1 cellular context compared by ENCODE assay signal in the genomic region with DNA sequence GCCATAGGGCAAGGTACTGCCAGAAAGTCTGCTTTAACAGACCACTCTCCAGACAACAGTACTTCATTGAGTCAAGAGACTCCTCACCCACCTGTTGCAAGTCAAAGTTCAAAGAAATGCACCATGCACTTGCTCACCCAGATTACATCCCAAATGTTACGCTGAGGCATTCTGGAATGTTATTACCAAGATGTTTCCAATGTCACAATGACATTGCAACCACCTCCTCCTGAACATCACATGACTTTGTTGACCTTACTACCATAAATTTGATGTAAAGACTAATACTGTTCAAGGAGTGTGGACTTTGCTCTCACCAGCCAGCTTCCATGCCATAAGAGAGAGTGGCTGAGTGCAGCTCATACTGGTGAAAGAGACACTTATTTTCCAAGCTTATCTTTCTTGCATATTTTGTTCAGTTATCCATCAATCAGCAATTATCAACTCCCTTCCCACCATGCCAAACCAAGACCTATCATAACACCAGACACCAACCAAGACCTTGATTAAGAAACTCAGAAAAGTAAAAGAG.
A peak's percentile ranks its signal among the peaks of the same experiment; 100 is the strongest.
TF ChIP-seq lines count a peak whose summit lies in the region.

No MANE protein-coding gene starts in this region.

TF ChIP-seq in HepG2, 621 proteins besides CTCF, POLR2A, EP300 and RAD21 (continued from another document and continues in another):
- TF ChIP-seq, protein P1, sequence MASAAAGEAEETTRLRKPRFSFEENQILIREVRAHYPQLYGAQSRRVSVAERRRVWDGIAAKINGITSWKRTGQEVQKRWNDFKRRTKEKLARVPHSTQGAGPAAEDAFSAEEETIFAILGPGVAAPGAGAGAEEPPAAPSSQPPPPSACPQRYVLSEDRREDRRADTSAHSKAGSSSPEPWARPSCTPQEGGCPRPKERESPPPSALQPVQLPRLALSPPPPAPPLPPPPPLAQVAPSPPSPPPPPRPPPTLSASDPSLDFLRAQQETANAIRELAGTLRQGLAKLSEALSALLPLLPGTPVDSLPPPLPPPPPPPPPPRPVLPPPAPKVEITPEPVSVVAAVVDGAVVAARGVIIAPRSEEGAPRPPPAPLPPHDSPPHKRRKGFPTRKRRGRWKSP (CRISPR knock-in tag; IDR thresholded peaks at IDR 0.05): peak; percentile 62; the same call in 1 of the 2 replicates
- TF ChIP-seq HNF4G (IDR thresholded peaks at IDR 0.05; ENCODE audit: borderline replicate concordance, low read depth, low read length) (peak; percentile 91), HNF4G (CRISPR knock-in tag; IDR thresholded peaks at IDR 0.05; ENCODE audit: borderline replicate concordance, low read depth) (peak; percentile 86; the same call in 1 of the 2 replicates), POLR2AphosphoS5 (IDR thresholded peaks at IDR 0.05; ENCODE audit: low read depth, low read length) (no peak), ZMYM4 (CRISPR knock-in tag; IDR thresholded peaks at IDR 0.05) (no peak), ZFAT (CRISPR knock-in tag; conservative IDR thresholded peaks at IDR 0.05) (no peak), ETV5 (CRISPR knock-in tag; IDR thresholded peaks at IDR 0.05; ENCODE audit: borderline replicate concordance) (peak; percentile 50; the same call in 1 of the 2 replicates), HDAC2 (CRISPR knock-in tag; IDR thresholded peaks at IDR 0.05) (peak; percentile 89), NFE2 (CRISPR knock-in tag; IDR thresholded peaks at IDR 0.05) (peak; percentile 72; the same call in 1 of the 2 replicates), PITX1 (CRISPR knock-in tag; IDR thresholded peaks at IDR 0.05) (0 out of 2 replicates have a peak, but pooled peaks have one; percentile 24), ZSCAN31 (CRISPR knock-in tag; IDR thresholded peaks at IDR 0.05; ENCODE audit: low read depth) (no peak), ZSCAN12 (CRISPR knock-in tag; IDR thresholded peaks at IDR 0.05) (no peak), MIER3 (CRISPR knock-in tag; IDR thresholded peaks at IDR 0.05; ENCODE audit: borderline replicate concordance) (peak; percentile 89; the same call in 1 of the 2 replicates), NFE2L1 (CRISPR knock-in tag; IDR thresholded peaks at IDR 0.05; ENCODE audit: borderline replicate concordance) (no peak), JUNB (CRISPR knock-in tag; IDR thresholded peaks at IDR 0.05; ENCODE audit: borderline replicate concordance) (no peak), PLRG1 (conservative IDR thresholded peaks at IDR 0.05) (no peak), ZNF136 (CRISPR knock-in tag; IDR thresholded peaks at IDR 0.05; ENCODE audit: low read depth) (no peak), DR1 (CRISPR knock-in tag; IDR thresholded peaks at IDR 0.05) (no peak), ATM (IDR thresholded peaks at IDR 0.05; ENCODE audit: borderline replicate concordance) (no peak), SRSF9 (IDR thresholded peaks at IDR 0.05; ENCODE audit: borderline replicate concordance, insufficient read depth, low read depth, low read length, poor library complexity, severe bottlenecking) (no peak), KLF12 (CRISPR knock-in tag; IDR thresholded peaks at IDR 0.05; ENCODE audit: borderline replicate concordance) (no peak), SETDB1 (CRISPR knock-in tag; IDR thresholded peaks at IDR 0.05; ENCODE audit: borderline replicate concordance) (no peak), ZNF724P (CRISPR knock-in tag; IDR thresholded peaks at IDR 0.05; ENCODE audit: borderline replicate concordance) (no peak), CREM (IDR thresholded peaks at IDR 0.05) (peak; percentile 69; the same call in 1 of the 2 replicates), CREM (CRISPR knock-in tag; IDR thresholded peaks at IDR 0.05) (no peak), ASH2L (IDR thresholded peaks at IDR 0.05; ENCODE audit: insufficient read length, low read depth, low read length) (peak; percentile 82), NFKBIZ (CRISPR knock-in tag; IDR thresholded peaks at IDR 0.05) (peak; percentile 87; the same call in 1 of the 2 replicates), NR2F1 (CRISPR knock-in tag; IDR thresholded peaks at IDR 0.05) (peak; percentile 69 to 79), TCF12 (IDR thresholded peaks at IDR 0.05) (no peak), TCF12 (CRISPR knock-in tag; IDR thresholded peaks at IDR 0.05) (no peak), ZNF431 (CRISPR knock-in tag; IDR thresholded peaks at IDR 0.05; ENCODE audit: borderline replicate concordance, low read depth) (no peak), RBM22 (optimal IDR thresholded peaks at IDR 0.05; ENCODE audit: low read length) (no peak), FOSL2 (CRISPR knock-in tag; IDR thresholded peaks at IDR 0.05) (peak; percentile 90), SPEN (CRISPR knock-in tag; IDR thresholded peaks at IDR 0.05; ENCODE audit: low read depth) (peak; percentile 50; the same call in 1 of the 2 replicates), ZNF282 (IDR thresholded peaks at IDR 0.05; ENCODE audit: partially characterized antibody) (no peak), HMG20B (CRISPR knock-in tag; conservative IDR thresholded peaks at IDR 0.05) (peak; percentile 88; the same call in 1 of the 2 replicates), CENPT (CRISPR knock-in tag; IDR thresholded peaks at IDR 0.05; ENCODE audit: low read depth) (no peak), MAFF (IDR thresholded peaks at IDR 0.05; ENCODE audit: low read depth, low read length) (peak; percentile 65), ZNF615 (CRISPR knock-in tag; IDR thresholded peaks at IDR 0.05; ENCODE audit: borderline replicate concordance) (no peak), ZNF549 (CRISPR knock-in tag; IDR thresholded peaks at IDR 0.05) (no peak), ZBTB21 (CRISPR knock-in tag; IDR thresholded peaks at IDR 0.05) (peak; percentile 63; the same call in 1 of the 2 replicates)
- TF ChIP-seq, protein P2, sequence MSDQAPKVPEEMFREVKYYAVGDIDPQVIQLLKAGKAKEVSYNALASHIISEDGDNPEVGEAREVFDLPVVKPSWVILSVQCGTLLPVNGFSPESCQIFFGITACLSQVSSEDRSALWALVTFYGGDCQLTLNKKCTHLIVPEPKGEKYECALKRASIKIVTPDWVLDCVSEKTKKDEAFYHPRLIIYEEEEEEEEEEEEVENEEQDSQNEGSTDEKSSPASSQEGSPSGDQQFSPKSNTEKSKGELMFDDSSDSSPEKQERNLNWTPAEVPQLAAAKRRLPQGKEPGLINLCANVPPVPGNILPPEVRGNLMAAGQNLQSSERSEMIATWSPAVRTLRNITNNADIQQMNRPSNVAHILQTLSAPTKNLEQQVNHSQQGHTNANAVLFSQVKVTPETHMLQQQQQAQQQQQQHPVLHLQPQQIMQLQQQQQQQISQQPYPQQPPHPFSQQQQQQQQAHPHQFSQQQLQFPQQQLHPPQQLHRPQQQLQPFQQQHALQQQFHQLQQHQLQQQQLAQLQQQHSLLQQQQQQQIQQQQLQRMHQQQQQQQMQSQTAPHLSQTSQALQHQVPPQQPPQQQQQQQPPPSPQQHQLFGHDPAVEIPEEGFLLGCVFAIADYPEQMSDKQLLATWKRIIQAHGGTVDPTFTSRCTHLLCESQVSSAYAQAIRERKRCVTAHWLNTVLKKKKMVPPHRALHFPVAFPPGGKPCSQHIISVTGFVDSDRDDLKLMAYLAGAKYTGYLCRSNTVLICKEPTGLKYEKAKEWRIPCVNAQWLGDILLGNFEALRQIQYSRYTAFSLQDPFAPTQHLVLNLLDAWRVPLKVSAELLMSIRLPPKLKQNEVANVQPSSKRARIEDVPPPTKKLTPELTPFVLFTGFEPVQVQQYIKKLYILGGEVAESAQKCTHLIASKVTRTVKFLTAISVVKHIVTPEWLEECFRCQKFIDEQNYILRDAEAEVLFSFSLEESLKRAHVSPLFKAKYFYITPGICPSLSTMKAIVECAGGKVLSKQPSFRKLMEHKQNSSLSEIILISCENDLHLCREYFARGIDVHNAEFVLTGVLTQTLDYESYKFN (CRISPR knock-in tag; conservative IDR thresholded peaks at IDR 0.05): peak; percentile 85
- TF ChIP-seq, protein P3, sequence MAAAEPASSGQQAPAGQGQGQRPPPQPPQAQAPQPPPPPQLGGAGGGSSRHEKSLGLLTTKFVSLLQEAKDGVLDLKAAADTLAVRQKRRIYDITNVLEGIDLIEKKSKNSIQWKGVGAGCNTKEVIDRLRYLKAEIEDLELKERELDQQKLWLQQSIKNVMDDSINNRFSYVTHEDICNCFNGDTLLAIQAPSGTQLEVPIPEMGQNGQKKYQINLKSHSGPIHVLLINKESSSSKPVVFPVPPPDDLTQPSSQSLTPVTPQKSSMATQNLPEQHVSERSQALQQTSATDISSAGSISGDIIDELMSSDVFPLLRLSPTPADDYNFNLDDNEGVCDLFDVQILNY (CRISPR knock-in tag; conservative IDR thresholded peaks at IDR 0.05): no peak
- TF ChIP-seq, protein P4, sequence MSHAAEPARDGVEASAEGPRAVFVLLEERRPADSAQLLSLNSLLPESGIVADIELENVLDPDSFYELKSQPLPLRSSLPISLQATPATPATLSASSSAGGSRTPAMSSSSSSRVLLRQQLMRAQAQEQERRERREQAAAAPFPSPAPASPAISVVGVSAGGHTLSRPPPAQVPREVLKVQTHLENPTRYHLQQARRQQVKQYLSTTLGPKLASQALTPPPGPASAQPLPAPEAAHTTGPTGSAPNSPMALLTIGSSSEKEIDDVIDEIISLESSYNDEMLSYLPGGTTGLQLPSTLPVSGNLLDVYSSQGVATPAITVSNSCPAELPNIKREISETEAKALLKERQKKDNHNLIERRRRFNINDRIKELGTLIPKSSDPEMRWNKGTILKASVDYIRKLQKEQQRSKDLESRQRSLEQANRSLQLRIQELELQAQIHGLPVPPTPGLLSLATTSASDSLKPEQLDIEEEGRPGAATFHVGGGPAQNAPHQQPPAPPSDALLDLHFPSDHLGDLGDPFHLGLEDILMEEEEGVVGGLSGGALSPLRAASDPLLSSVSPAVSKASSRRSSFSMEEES (CRISPR knock-in tag; IDR thresholded peaks at IDR 0.05): peak; percentile 95
- TF ChIP-seq, protein P5, sequence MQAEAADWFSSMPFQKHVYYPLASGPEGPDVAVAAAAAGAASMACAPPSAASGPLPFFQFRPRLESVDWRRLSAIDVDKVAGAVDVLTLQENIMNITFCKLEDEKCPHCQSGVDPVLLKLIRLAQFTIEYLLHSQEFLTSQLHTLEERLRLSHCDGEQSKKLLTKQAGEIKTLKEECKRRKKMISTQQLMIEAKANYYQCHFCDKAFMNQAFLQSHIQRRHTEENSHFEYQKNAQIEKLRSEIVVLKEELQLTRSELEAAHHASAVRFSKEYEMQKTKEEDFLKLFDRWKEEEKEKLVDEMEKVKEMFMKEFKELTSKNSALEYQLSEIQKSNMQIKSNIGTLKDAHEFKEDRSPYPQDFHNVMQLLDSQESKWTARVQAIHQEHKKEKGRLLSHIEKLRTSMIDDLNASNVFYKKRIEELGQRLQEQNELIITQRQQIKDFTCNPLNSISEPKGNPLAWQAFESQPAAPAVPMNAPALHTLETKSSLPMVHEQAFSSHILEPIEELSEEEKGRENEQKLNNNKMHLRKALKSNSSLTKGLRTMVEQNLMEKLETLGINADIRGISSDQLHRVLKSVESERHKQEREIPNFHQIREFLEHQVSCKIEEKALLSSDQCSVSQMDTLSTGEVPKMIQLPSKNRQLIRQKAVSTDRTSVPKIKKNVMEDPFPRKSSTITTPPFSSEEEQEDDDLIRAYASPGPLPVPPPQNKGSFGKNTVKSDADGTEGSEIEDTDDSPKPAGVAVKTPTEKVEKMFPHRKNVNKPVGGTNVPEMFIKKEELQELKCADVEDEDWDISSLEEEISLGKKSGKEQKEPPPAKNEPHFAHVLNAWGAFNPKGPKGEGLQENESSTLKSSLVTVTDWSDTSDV (CRISPR knock-in tag; IDR thresholded peaks at IDR 0.05): no peak
- TF ChIP-seq, protein P6, sequence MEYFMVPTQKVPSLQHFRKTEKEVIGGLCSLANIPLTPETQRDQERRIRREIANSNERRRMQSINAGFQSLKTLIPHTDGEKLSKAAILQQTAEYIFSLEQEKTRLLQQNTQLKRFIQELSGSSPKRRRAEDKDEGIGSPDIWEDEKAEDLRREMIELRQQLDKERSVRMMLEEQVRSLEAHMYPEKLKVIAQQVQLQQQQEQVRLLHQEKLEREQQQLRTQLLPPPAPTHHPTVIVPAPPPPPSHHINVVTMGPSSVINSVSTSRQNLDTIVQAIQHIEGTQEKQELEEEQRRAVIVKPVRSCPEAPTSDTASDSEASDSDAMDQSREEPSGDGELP (IDR thresholded peaks at IDR 0.05; ENCODE audit: borderline replicate concordance, low read depth): peak; percentile 82; the same call in 1 of the 2 replicates
- TF ChIP-seq, protein P7, sequence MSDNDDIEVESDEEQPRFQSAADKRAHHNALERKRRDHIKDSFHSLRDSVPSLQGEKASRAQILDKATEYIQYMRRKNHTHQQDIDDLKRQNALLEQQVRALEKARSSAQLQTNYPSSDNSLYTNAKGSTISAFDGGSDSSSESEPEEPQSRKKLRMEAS (IDR thresholded peaks at IDR 0.05): peak; percentile 60
- TF ChIP-seq, protein P8, sequence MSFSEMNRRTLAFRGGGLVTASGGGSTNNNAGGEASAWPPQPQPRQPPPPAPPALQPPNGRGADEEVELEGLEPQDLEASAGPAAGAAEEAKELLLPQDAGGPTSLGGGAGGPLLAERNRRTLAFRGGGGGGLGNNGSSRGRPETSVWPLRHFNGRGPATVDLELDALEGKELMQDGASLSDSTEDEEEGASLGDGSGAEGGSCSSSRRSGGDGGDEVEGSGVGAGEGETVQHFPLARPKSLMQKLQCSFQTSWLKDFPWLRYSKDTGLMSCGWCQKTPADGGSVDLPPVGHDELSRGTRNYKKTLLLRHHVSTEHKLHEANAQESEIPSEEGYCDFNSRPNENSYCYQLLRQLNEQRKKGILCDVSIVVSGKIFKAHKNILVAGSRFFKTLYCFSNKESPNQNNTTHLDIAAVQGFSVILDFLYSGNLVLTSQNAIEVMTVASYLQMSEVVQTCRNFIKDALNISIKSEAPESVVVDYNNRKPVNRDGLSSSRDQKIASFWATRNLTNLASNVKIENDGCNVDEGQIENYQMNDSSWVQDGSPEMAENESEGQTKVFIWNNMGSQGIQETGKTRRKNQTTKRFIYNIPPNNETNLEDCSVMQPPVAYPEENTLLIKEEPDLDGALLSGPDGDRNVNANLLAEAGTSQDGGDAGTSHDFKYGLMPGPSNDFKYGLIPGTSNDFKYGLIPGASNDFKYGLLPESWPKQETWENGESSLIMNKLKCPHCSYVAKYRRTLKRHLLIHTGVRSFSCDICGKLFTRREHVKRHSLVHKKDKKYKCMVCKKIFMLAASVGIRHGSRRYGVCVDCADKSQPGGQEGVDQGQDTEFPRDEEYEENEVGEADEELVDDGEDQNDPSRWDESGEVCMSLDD (CRISPR knock-in tag; IDR thresholded peaks at IDR 0.05; ENCODE audit: borderline replicate concordance): no peak
- TF ChIP-seq, protein P9, sequence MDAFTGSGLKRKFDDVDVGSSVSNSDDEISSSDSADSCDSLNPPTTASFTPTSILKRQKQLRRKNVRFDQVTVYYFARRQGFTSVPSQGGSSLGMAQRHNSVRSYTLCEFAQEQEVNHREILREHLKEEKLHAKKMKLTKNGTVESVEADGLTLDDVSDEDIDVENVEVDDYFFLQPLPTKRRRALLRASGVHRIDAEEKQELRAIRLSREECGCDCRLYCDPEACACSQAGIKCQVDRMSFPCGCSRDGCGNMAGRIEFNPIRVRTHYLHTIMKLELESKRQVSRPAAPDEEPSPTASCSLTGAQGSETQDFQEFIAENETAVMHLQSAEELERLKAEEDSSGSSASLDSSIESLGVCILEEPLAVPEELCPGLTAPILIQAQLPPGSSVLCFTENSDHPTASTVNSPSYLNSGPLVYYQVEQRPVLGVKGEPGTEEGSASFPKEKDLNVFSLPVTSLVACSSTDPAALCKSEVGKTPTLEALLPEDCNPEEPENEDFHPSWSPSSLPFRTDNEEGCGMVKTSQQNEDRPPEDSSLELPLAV (CRISPR knock-in tag; conservative IDR thresholded peaks at IDR 0.05; ENCODE audit: low read depth): no peak
- TF ChIP-seq, protein P10, sequence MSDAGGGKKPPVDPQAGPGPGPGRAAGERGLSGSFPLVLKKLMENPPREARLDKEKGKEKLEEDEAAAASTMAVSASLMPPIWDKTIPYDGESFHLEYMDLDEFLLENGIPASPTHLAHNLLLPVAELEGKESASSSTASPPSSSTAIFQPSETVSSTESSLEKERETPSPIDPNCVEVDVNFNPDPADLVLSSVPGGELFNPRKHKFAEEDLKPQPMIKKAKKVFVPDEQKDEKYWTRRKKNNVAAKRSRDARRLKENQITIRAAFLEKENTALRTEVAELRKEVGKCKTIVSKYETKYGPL (CRISPR knock-in tag; IDR thresholded peaks at IDR 0.05): no peak
